In the genomic region with DNA sequence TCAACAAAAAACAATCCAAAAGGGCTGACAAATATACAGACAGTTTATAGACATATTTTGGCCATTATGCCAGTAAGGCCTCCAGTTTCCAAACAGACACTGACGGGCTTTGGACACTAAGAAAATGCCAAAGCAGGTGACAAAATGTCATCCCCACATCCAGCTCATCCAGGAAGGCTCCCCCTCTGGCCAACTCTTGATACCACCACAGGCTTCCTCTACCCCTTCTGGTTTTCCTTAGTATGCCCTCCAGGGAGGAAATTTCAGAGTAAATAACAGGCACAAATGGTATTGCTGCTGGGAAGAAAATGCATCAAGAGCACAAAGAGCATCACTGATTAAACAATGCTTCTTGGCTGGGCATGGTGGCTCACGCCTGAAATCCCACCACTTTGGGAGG, we compare ENCODE assay signal across 19 cellular contexts.
A peak's percentile ranks its signal among the peaks of the same experiment; 100 is the strongest.
DNase-seq lines count a peak whose midpoint lies in the region; ATAC-seq and TF ChIP-seq lines count a peak whose summit lies in the region.
"Had no signal": no experiment of that assay in that cellular context is flagged by ENCODE, and none has a peak within 500 bp of the region (broad histone marks: within the 10 kb centered on the region; RNA-seq: fewer than 3 reads in every experiment).

No MANE protein-coding gene starts in this region.

- no peak overlapping the region for H3K4me2 ChIP-seq in mesendoderm (ENCODE audit: low read length)
- H3K4me2 ChIP-seq: A549, smooth muscle cell had no signal

- no peaks in the 10 kb centered on the region for H3K27me3 Mint-ChIP-seq in MCF 10A (ENCODE audit: insufficient read depth, unreplicated experiment)
- H3K27me3 Mint-ChIP-seq: CD4-positive, alpha-beta memory T cell had no signal

- H3K4me3 ChIP-seq in breast epithelium (no peak overlapping the region), WERI-Rb-1 (ENCODE audit: low read depth, low read length) (no peak overlapping the region), mesendoderm (ENCODE audit: low read length) (no peak overlapping the region)
- H3K4me3 ChIP-seq: A549, smooth muscle cell, thyroid gland had no signal

- no TSS peak for BruUV-seq in MCF 10A (replicated peaks; lab: Mats Ljungman, UMichigan)

- no peak overlapping the region for H2BK120ac ChIP-seq in mesendoderm (ENCODE audit: low read depth, low read length)

- H3K9me3 Mint-ChIP-seq in MCF 10A (ENCODE audit: unreplicated experiment), result peaks cover 5% of the 10 kb centered on the region

- TF ChIP-seq POLR2A in breast epithelium (IDR thresholded peaks at IDR 0.05), result no peak

- H3K23ac ChIP-seq in mesendoderm (ENCODE audit: low read length), result no peak overlapping the region

- no peak overlapping the region for H3K4ac ChIP-seq in mesendoderm (ENCODE audit: low read depth, low read length)

- no peaks in the 10 kb centered on the region for H3K4me1 Mint-ChIP-seq in MCF 10A (ENCODE audit: insufficient read depth, unreplicated experiment)
- H3K4me1 Mint-ChIP-seq: CD4-positive, alpha-beta memory T cell had no signal

- H4K5ac ChIP-seq in mesendoderm (ENCODE audit: low read length), result no peak overlapping the region

- ATAC-seq in activated CD4-positive, CD25-positive, alpha-beta regulatory T cell treated with anti-CD3 and anti-CD28 coated beads, Interleukin-2, amount 50 U/mL, for 24 hours, result no peak
- no peak for ATAC-seq in left cardiac atrium
- ATAC-seq: A549 had no signal

- CTCF ChIA-PET in MCF 10A (lab: Yijun Ruan, JAX), result interaction anchor here (0.7 to 1.1 kb wide), 3 partner anchors 14 to 280 kb away, joined by 3 to 5 read pairs (median 3); no protein-coding TSS in a partner anchor

- H3K36me3 ChIP-seq in breast epithelium (no peaks in the 10 kb centered on the region), WERI-Rb-1 (no peaks in the 10 kb centered on the region), mesendoderm (ENCODE audit: control insufficient read depth, insufficient read depth, low read length) (no peaks in the 10 kb centered on the region)
- H3K36me3 ChIP-seq: thyroid gland had no signal

- H3K36me3 Mint-ChIP-seq in MCF 10A (ENCODE audit: insufficient read depth, unreplicated experiment), result no peaks in the 10 kb centered on the region

- H3K79me2 ChIP-seq in mesendoderm (ENCODE audit: control insufficient read depth, insufficient read depth, low read length), result no peaks in the 10 kb centered on the region

- H3K9ac ChIP-seq in mesendoderm (ENCODE audit: low read length), result no peak overlapping the region

- no peak overlapping the region for H2BK15ac ChIP-seq in mesendoderm (replicated peaks; ENCODE audit: low read depth)

- H2BK5ac ChIP-seq in mesendoderm (ENCODE audit: low read length), result no peak overlapping the region

- H3K9me3 ChIP-seq in breast epithelium (no peaks in the 10 kb centered on the region), WERI-Rb-1 (ENCODE audit: severe bottlenecking) (no peaks in the 10 kb centered on the region)
- H3K9me3 ChIP-seq: A549, thyroid gland had no signal

- H3K79me1 ChIP-seq in mesendoderm (ENCODE audit: low read length), result no peaks in the 10 kb centered on the region

- TF ChIP-seq CTCF in breast epithelium (IDR thresholded peaks at IDR 0.05) (peak in 1 of 3 donors; percentile 16), MCF 10A (IDR thresholded peaks at IDR 0.05; ENCODE audit: unreplicated experiment) (no peak), WERI-Rb-1 (IDR thresholded peaks at IDR 0.05; ENCODE audit: low read depth, low read length) (0 out of 2 replicates have a peak, but pooled peaks have one; percentile 8)

- no peak overlapping the region for H3K18ac ChIP-seq in mesendoderm (ENCODE audit: low read length)

- POLR2A ChIA-PET in MCF 10A (lab: Yijun Ruan, JAX), result no interaction called here

- DNase-seq in breast epithelium (ENCODE audit: low spot score in 2 of 2) (no peak), MCF 10A (ENCODE audit: unreplicated experiment) (no peak), WERI-Rb-1 (no peak), mesendoderm (peak; percentile 59), NCI-H2227 treated with DMSO at 0.1 percent for 48 hours (lab: John Stamatoyannopoulos, UW) (no peak), T-helper 9 cell (no peak), left cardiac atrium (no peak)
- DNase-seq: activated gamma-delta T cell treated with Interleukin-2 at 50 U/mL for 16 hours; anterior cingulate cortex; CD4-positive, alpha-beta memory T cell; cerebellar nuclear complex; hypothalamus; NCI-H187; SHP77; thyroid gland had no signal

- H3K27ac ChIP-seq in breast epithelium (peak overlapping the region; percentile 62 to 69), WERI-Rb-1 (no peak overlapping the region), mesendoderm (ENCODE audit: low read depth, low read length) (no peak overlapping the region)
- H3K27ac ChIP-seq: A549, thyroid gland had no signal

- no peak overlapping the region for H3K4me3 Mint-ChIP-seq in MCF 10A (ENCODE audit: unreplicated experiment)
- H3K4me3 Mint-ChIP-seq: CD4-positive, alpha-beta memory T cell; T-helper 1 cell treated with Interleukin-12 subunit alpha and Interleukin-12 subunit beta and Interleukin-4 antibody, amounts not matched to agents 30 μg/mL and 1 μg/mL, for 36 hours had no signal

- intact Hi-C loops in breast epithelium (cut with DNase I; ENCODE audit: low total_unique reads), result no loop called here
- intact Hi-C loops in MCF 10A (cut with micrococcal nuclease), result no loop called here
- intact Hi-C loops in left cardiac atrium (cut with DNase I), result no loop called here

- no CpG with 5 or more reads among the region's 2 CpGs for WGBS in mesendoderm (ENCODE audit: extremely low coverage, insufficient coverage, low lambda C conversion rate)

- no peak overlapping the region for H2AK5ac ChIP-seq in mesendoderm (ENCODE audit: low read length)

- no peak overlapping the region for H3K27ac Mint-ChIP-seq in MCF 10A (ENCODE audit: low read depth, unreplicated experiment)
- H3K27ac Mint-ChIP-seq: CD4-positive, alpha-beta memory T cell; T-helper 1 cell treated with Interleukin-12 subunit alpha and Interleukin-12 subunit beta and Interleukin-4 antibody, amounts not matched to agents 30 μg/mL and 1 μg/mL, for 36 hours had no signal

- H3K27me3 ChIP-seq in breast epithelium, result no peaks in the 10 kb centered on the region
- no peaks in the 10 kb centered on the region for H3K27me3 ChIP-seq in WERI-Rb-1 (ENCODE audit: insufficient read depth, low read depth, severe bottlenecking)
- H3K27me3 ChIP-seq in mesendoderm (ENCODE audit: insufficient read depth, low read length, poor library complexity), result no peaks in the 10 kb centered on the region
- H3K27me3 ChIP-seq: thyroid gland had no signal

- no peak overlapping the region for H4K8ac ChIP-seq in mesendoderm (ENCODE audit: low read depth, low read length)

- no peak overlapping the region for H3K56ac ChIP-seq in mesendoderm (ENCODE audit: low read length)

- H3K4me1 ChIP-seq in breast epithelium (no peaks in the 10 kb centered on the region), mesendoderm (ENCODE audit: control insufficient read depth, low read depth, low read length) (no peaks in the 10 kb centered on the region)
- H3K4me1 ChIP-seq: A549, thyroid gland had no signal

Comparison
In these comparisons a context has a peak if more than half of its experiments do, and no peak if none do; other contexts are left out.
1. H3K27ac ChIP-seq: peak in breast epithelium (2 of 2); none in WERI-Rb-1 (single experiment) and mesendoderm (single experiment).